In genomic region chr12:51884676-51885229, GRCh38 we compare ENCODE assay signal across 16 cellular contexts. TPM values are rescaled to one million over a fixed set of nuclear protein-coding genes. Genes with fewer than 3 reads are reported as not detected.
DNase-seq lines count a peak whose midpoint lies in the region; ATAC-seq, FAIRE-seq and TF ChIP-seq lines count a peak whose summit lies in the region.
"Had no signal": no experiment of that assay in that cellular context is flagged by ENCODE, and none has a peak within 500 bp of the region (broad histone marks: within the 10 kb centered on the region; RNA-seq: fewer than 3 reads in every experiment).

No MANE protein-coding gene starts in this region.

- no peaks in the 10 kb centered on the region for H3K9me3 Mint-ChIP-seq in CD4-positive, alpha-beta T cell

- intact Hi-C loops in CD4-positive, alpha-beta T cell (cut with DNase I, micrococcal nuclease), result no loop called here
- intact Hi-C loops in gastrocnemius medialis (cut with DNase I; ENCODE audit: low total_unique reads), result no loop called here
- intact Hi-C loops in psoas muscle (cut with DNase I), result no loop called here

- peaks cover 21% of the 10 kb centered on the region for H3K4me1 Mint-ChIP-seq in CD4-positive, alpha-beta T cell (ENCODE audit: low read depth)

- in situ Hi-C loops in gastrocnemius medialis (cut with MboI; ENCODE audit: low sequenced_read_pairs in 4 of 4), result no loop called here

- WGBS in psoas muscle, 3 donors, result 80 to 83% (median 83%) methylated on average over 11 of the region's 11 CpGs

- H3K27ac Mint-ChIP-seq in CD4-positive, alpha-beta T cell, result peak overlapping the region; percentile 94
- H3K27ac Mint-ChIP-seq: activated T-helper 2 cell treated with anti-CD3 and anti-CD28 coated beads, Interferon-gamma antibody, Interleukin-2, Interleukin-4, amounts not matched to agents 10 μg/mL and 5 μg/mL and 100 μg/mL, durations not matched to agents 14 hours and 24 hours and 36 hours had no signal

- no peak for FAIRE-seq in bronchial epithelial cell (lab: Jason Lieb, UNC)
- FAIRE-seq: urothelium cell line had no signal

- no peaks in the 10 kb centered on the region for H3K36me3 Mint-ChIP-seq in CD4-positive, alpha-beta T cell (ENCODE audit: low read depth)

- no peaks in the 10 kb centered on the region for H3K27me3 Mint-ChIP-seq in CD4-positive, alpha-beta T cell

- TF ChIP-seq CTCF in CD4-positive, alpha-beta T cell (IDR thresholded peaks at IDR 0.05), result no peak
- TF ChIP-seq CTCF in LNCaP clone FGC (IDR thresholded peaks at IDR 0.05; ENCODE audit: control insufficient read depth, extremely low read depth, insufficient read depth) (no peak), bronchial epithelial cell (IDR thresholded peaks at IDR 0.05; ENCODE audit: insufficient read depth, low read length, severe bottlenecking) (no peak), gastrocnemius medialis (IDR thresholded peaks at IDR 0.05 in 4 of 5, conservative IDR thresholded peaks at IDR 0.05 in 1 of 5) (no peak), psoas muscle (IDR thresholded peaks at IDR 0.05) (no peak)

- no peak for TF ChIP-seq POLR2A in gastrocnemius medialis (IDR thresholded peaks at IDR 0.05)

- CTCF ChIA-PET in CD4-positive, alpha-beta T cell (lab: Charles Lee), result no interaction called here
- CTCF ChIA-PET in HEK293T (lab: Yijun Ruan, JAX), result interaction anchor here (1.8 kb wide), 1 partner anchor 10 kb away, joined by 8 read pairs; no protein-coding TSS in a partner anchor

- POLR2A ChIA-PET in CD4-positive, alpha-beta T cell (lab: Charles Lee), result interaction anchor here (2.2 kb wide), 1 partner anchor 64 kb away, joined by 15 read pairs; no protein-coding TSS in a partner anchor
- POLR2A ChIA-PET in HEK293T (lab: Yijun Ruan, JAX), result no interaction called here

- no peak overlapping the region for H3K27ac ChIP-seq in CD4-positive, alpha-beta T cell (ENCODE audit: low read depth, low read length)
- H3K27ac ChIP-seq in gastrocnemius medialis (peak overlapping the region in 2 of 4 donors; percentile 72 to 77), psoas muscle (no peak overlapping the region)
- H3K27ac ChIP-seq: colonic mucosa, SJCRH30 had no signal

- H3K36me3 ChIP-seq in bronchial epithelial cell (ENCODE audit: control insufficient read depth, insufficient read depth, low read length) (no peaks in the 10 kb centered on the region), gastrocnemius medialis (no peaks in the 10 kb centered on the region), psoas muscle (ENCODE audit: insufficient read depth in 1 of 2, low read depth in 1 of 2) (no peaks in the 10 kb centered on the region)
- H3K36me3 ChIP-seq: BLaER1, colonic mucosa, heart right ventricle, SJCRH30 had no signal

- H3K4me3 ChIP-seq in LNCaP clone FGC (ENCODE audit: low read depth, low read length) (no peak overlapping the region), bronchial epithelial cell (ENCODE audit: low read depth, low read length) (no peak overlapping the region), gastrocnemius medialis (no peak overlapping the region), psoas muscle (no peak overlapping the region)
- H3K4me3 ChIP-seq: BLaER1, colonic mucosa, SJCRH30 had no signal

- no peak for ATAC-seq in CD4-positive, alpha-beta T cell (ENCODE audit: poor library complexity)
- ATAC-seq in gastrocnemius medialis (no peak), psoas muscle (no peak)
- ATAC-seq: heart right ventricle had no signal

- H3K4me1 ChIP-seq in gastrocnemius medialis (peaks cover 8 to 11% of the 10 kb centered on the region in 2 donors), psoas muscle (peaks cover 12% of the 10 kb centered on the region)
- H3K4me1 ChIP-seq: colonic mucosa, SJCRH30 had no signal

- H3K4me3 Mint-ChIP-seq in CD4-positive, alpha-beta T cell, result no peak overlapping the region

- H3K9me3 ChIP-seq in CD4-positive, alpha-beta T cell (ENCODE audit: control insufficient read depth, low read length), result no peaks in the 10 kb centered on the region
- H3K9me3 ChIP-seq in gastrocnemius medialis (no peaks in the 10 kb centered on the region), psoas muscle (no peaks in the 10 kb centered on the region)
- H3K9me3 ChIP-seq: colonic mucosa, SJCRH30 had no signal

- DNase-seq in CD4-positive, alpha-beta T cell, result no peak
- DNase-seq in LNCaP clone FGC (ENCODE audit: low read depth), result peak; percentile 82
- peak; percentile 63 for DNase-seq in bronchial epithelial cell (ENCODE audit: low read depth)
- DNase-seq in lung microvascular endothelial cell (ENCODE audit: low read depth in 2 of 2), result peak; percentile 85 to 90
- no peak for DNase-seq in HEK293T (ENCODE audit: extremely low spot score)
- no peak for DNase-seq in gastrocnemius medialis
- no peak for DNase-seq in psoas muscle
- DNase-seq in CD1c-positive myeloid dendritic cell (ENCODE audit: extremely low spot score), result no peak
- DNase-seq: colonic mucosa, heart right ventricle, SJCRH30 had no signal

- H3K27me3 ChIP-seq in CD4-positive, alpha-beta T cell (ENCODE audit: control insufficient read depth, insufficient read depth, low read length), result no peaks in the 10 kb centered on the region
- peaks cover 1% of the 10 kb centered on the region for H3K27me3 ChIP-seq in bronchial epithelial cell (ENCODE audit: control insufficient read depth, insufficient read depth, low read length)
- peaks cover 0 to 6% (median 5%) of the 10 kb centered on the region in 3 donors for H3K27me3 ChIP-seq in gastrocnemius medialis
- peaks cover 0 to 18% (median 0%) of the 10 kb centered on the region in 3 donors for H3K27me3 ChIP-seq in psoas muscle (ENCODE audit: insufficient read depth in 3 of 3, low read length in 2 of 3)
- H3K27me3 ChIP-seq: BLaER1, colonic mucosa had no signal

TF ChIP-seq in HEK293T, 16 proteins besides CTCF, POLR2A, EP300 and RAD21:
- TF ChIP-seq BHLHE40 (IDR thresholded peaks at IDR 0.05; ENCODE audit: borderline replicate concordance) (no peak), HDGF (IDR thresholded peaks at IDR 0.05; ENCODE audit: borderline replicate concordance) (no peak), CTBP1 (IDR thresholded peaks at IDR 0.05; ENCODE audit: borderline replicate concordance) (no peak), ELF4 (IDR thresholded peaks at IDR 0.05) (no peak), ZNF384 (IDR thresholded peaks at IDR 0.05) (no peak), L3MBTL2 (conservative IDR thresholded peaks at IDR 0.05) (no peak), SP1 (IDR thresholded peaks at IDR 0.05) (no peak), TARDBP (IDR thresholded peaks at IDR 0.05) (no peak)

RNA-seq across cellular contexts. Expression of gene ANKRD33, which starts 3.1 kb away (rescaled TPM):
- total RNA-seq in CD4-positive, alpha-beta T cell, result not detected
- total RNA-seq in bronchial epithelial cell (not detected in 2 replicates), lung microvascular endothelial cell (0.22 TPM in 1 of 2 replicates, not detected in the other), gastrocnemius medialis (not detected), psoas muscle (not detected)
- polyA plus RNA-seq in psoas muscle, result under 1 TPM in 1 of 3 donors, not detected in 2; 0.16 TPM
- total RNA-seq: activated T-helper 2 cell treated with anti-CD3 and anti-CD28 coated beads, Interferon-gamma antibody, Interleukin-2, Interleukin-4, amounts not matched to agents 10 μg/mL and 5 μg/mL and 100 μg/mL, durations not matched to agents 14 hours and 24 hours and 36 hours; colonic mucosa; H4; heart right ventricle; SJCRH30; skeletal muscle tissue had no signal

RNA-seq across cellular contexts. Expression of gene ACVRL1, which starts 22.6 kb away (rescaled TPM):
- not detected for total RNA-seq in CD4-positive, alpha-beta T cell
- total RNA-seq in bronchial epithelial cell (under 0.01 TPM in 1 of 2 replicates, not detected in the other), lung microvascular endothelial cell (293 and 393 TPM in 2 replicates), gastrocnemius medialis (10 to 100 TPM; 37.1 to 53.5 (median 43.3) TPM), psoas muscle (10 to 100 TPM; 24.1 to 40.8 (median 25.8) TPM)
- polyA plus RNA-seq in psoas muscle, result 10 to 100 TPM; 10.8 to 22.8 (median 13.9) TPM
- total RNA-seq: activated T-helper 2 cell treated with anti-CD3 and anti-CD28 coated beads, Interferon-gamma antibody, Interleukin-2, Interleukin-4, amounts not matched to agents 10 μg/mL and 5 μg/mL and 100 μg/mL, durations not matched to agents 14 hours and 24 hours and 36 hours had no signal

RNA-seq across cellular contexts. Expression of gene FIGNL2, which starts 36.2 kb away (rescaled TPM):
- total RNA-seq in CD4-positive, alpha-beta T cell, result 1 to 10 TPM; 1.2 to 1.3 TPM
- total RNA-seq in bronchial epithelial cell, result not detected in 2 replicates
- total RNA-seq in lung microvascular endothelial cell, result 0.44 and 0.79 TPM in 2 replicates
- under 1 TPM in 2 of 4 donors, not detected in 2; 0.07 to 0.25 TPM for total RNA-seq in gastrocnemius medialis
- under 1 TPM; 0.17 to 0.20 (median 0.18) TPM for total RNA-seq in psoas muscle
- under 1 TPM; 0.01 to 0.08 (median 0.04) TPM for polyA plus RNA-seq in psoas muscle
- total RNA-seq: H4 had no signal

Comparison
In these comparisons a context has a peak if more than half of its experiments do, and no peak if none do; other contexts are left out.
1. DNase-seq: peak in LNCaP clone FGC (single experiment), bronchial epithelial cell (single experiment) and lung microvascular endothelial cell (2 of 2); none in CD4-positive, alpha-beta T cell (0 of 10), HEK293T (single experiment), gastrocnemius medialis (0 of 2), psoas muscle (0 of 2) and CD1c-positive myeloid dendritic cell (single experiment).
2. RNA of gene ACVRL1, which starts 22.6 kb away (total RNA-seq): 293 to 393 TPM in lung microvascular endothelial cell, 37.1 to 53.5 TPM in gastrocnemius medialis and 24.1 to 40.8 TPM in psoas muscle; not detected in CD4-positive, alpha-beta T cell and under 0.01 TPM in bronchial epithelial cell; every median in the first group is over 10 times any median in the second.